Comparison of ENCODE assay signal across 17 cellular contexts in the genomic region with DNA sequence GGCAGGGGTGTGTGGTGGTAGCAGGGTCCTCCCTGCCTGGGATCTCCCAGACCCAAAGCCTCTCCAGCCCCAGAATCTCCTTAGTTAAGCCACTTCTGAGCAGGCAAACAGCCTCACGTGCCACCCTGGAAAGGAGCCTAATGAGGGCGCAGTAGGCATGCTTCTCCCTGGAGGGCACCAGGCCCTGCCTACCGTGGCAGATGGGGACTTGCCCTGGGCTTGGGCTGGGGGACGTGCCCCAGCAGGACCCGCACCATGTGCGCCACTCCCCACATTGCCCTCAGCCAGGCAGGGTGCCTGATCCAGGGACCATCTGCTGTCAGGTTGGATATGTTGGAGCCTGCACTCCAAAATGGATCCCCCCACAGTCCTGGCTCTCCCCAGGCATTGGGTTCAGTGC. TPM values are rescaled to one million over a fixed set of nuclear protein-coding genes. Genes with fewer than 3 reads are reported as not detected.
A peak's percentile ranks its signal among the peaks of the same experiment; 100 is the strongest.
DNase-seq lines count a peak whose midpoint lies in the region; ATAC-seq and TF ChIP-seq lines count a peak whose summit lies in the region.
"Had no signal": no experiment of that assay in that cellular context is flagged by ENCODE, and none has a peak within 500 bp of the region (broad histone marks: within the 10 kb centered on the region; RNA-seq: fewer than 3 reads in every experiment).

No MANE protein-coding gene starts in this region.

- no peak for TF ChIP-seq POLR2A in breast epithelium (IDR thresholded peaks at IDR 0.05)

- H3K9me3 ChIP-seq in right cardiac atrium (ENCODE audit: control insufficient read depth, low read length), result no peaks in the 10 kb centered on the region
- no peaks in the 10 kb centered on the region for H3K9me3 ChIP-seq in breast epithelium

- no peak for TF ChIP-seq CTCF in RWPE1 (conservative IDR thresholded peaks at IDR 0.05; ENCODE audit: low read depth)
- peak; percentile 32 for TF ChIP-seq CTCF in foreskin keratinocyte (conservative IDR thresholded peaks at IDR 0.05)
- no peak for TF ChIP-seq CTCF in breast epithelium (IDR thresholded peaks at IDR 0.05)

- H3K27me3 ChIP-seq in right cardiac atrium (ENCODE audit: control insufficient read depth, insufficient read depth) (no peaks in the 10 kb centered on the region), foreskin keratinocyte (no peaks in the 10 kb centered on the region), breast epithelium (no peaks in the 10 kb centered on the region)

- POLR2A ChIA-PET in RWPE1 (lab: Yijun Ruan, JAX; ENCODE audit: low non-redundant PET), result interaction anchor here (0.6 kb wide), 1 partner anchor 21 kb away, joined by 3 read pairs; no protein-coding TSS in a partner anchor

- H3K36me3 ChIP-seq in breast epithelium, result no peaks in the 10 kb centered on the region

- H3K4me1 ChIP-seq in right cardiac atrium (ENCODE audit: control insufficient read depth, insufficient read depth, low read length), result no peaks in the 10 kb centered on the region
- peaks cover 10% of the 10 kb centered on the region for H3K4me1 ChIP-seq in foreskin keratinocyte
- no peaks in the 10 kb centered on the region for H3K4me1 ChIP-seq in breast epithelium

- CTCF ChIA-PET in RWPE1 (lab: Yijun Ruan, JAX), result interaction anchor here (0.6 kb wide), 1 partner anchor 20 kb away, joined by 3 read pairs; no protein-coding TSS in a partner anchor

- 82% methylated on average over 6 of the region's 6 CpGs for WGBS in right cardiac atrium

- no peak for ATAC-seq in right cardiac atrium
- no peak for ATAC-seq in Right ventricle myocardium superior (ENCODE audit: poor library complexity)
- ATAC-seq in foreskin keratinocyte, result no peak
- ATAC-seq in GM18498 (IDR thresholded peaks at IDR 0.05; ENCODE audit: unreplicated experiment), result no peak
- ATAC-seq: GM23338 had no signal

- intact Hi-C loops in right cardiac atrium (cut with DNase I), result no loop called here
- intact Hi-C loops in Right ventricle myocardium superior (cut with DNase I), result no loop called here
- intact Hi-C loops in breast epithelium (cut with DNase I; ENCODE audit: low total_unique reads), result no loop called here

- H3K4me3 ChIP-seq in right cardiac atrium (ENCODE audit: low read length) (no peak overlapping the region), breast epithelium (no peak overlapping the region)
- H3K4me3 ChIP-seq: BLaER1 treated with 17β-estradiol and CSF1 and Interleukin-3, amounts not matched to agents 10 nM and 100 nM; GM23338 had no signal

- H3K27ac ChIP-seq in right cardiac atrium (ENCODE audit: low read length) (peak overlapping the region; percentile 4), RWPE1 (peak overlapping the region; percentile 80), foreskin keratinocyte (no peak overlapping the region), breast epithelium (no peak overlapping the region)
- H3K27ac ChIP-seq: BLaER1 treated with 17β-estradiol and CSF1 and Interleukin-3, amounts not matched to agents 10 nM and 100 nM had no signal

- peak in 2 of 3 donors; percentile 28 to 43 for DNase-seq in right cardiac atrium
- DNase-seq in Right ventricle myocardium superior, result no peak
- DNase-seq in RWPE1 (ENCODE audit: low spot score), result no peak
- DNase-seq in foreskin keratinocyte, result no peak
- DNase-seq in mesenteric fat pad (ENCODE audit: low spot score), result no peak
- no peak for DNase-seq in SKM-1 (lab: John Stamatoyannopoulos, UW; ENCODE audit: unreplicated experiment)
- DNase-seq in breast epithelium (ENCODE audit: low spot score in 2 of 2), result no peak
- DNase-seq: 8988T, DMS53, KBM-7, NCI-H1092, NCI-H187, NCI-H510A had no signal

RNA-seq across cellular contexts. Expression of gene FAM83G, which starts 14.2 kb away (rescaled TPM):
- total RNA-seq in right cardiac atrium, result 10 to 100 TPM; 27.7 to 40.2 (median 30.3) TPM
- polyA plus RNA-seq in right cardiac atrium, result 18.7 TPM
- 1.9 TPM for total RNA-seq in Right ventricle myocardium superior
- 49.6 and 50.4 TPM in 2 replicates for total RNA-seq in foreskin keratinocyte
- 25.0 and 26.2 TPM in 2 replicates for polyA plus RNA-seq in foreskin keratinocyte
- 8.9 TPM for total RNA-seq in mesenteric fat pad
- total RNA-seq in breast epithelium, result 10 to 100 TPM in 1 of 3 donors, 1 to 10 TPM in 2; 1.8 to 11.0 (median 7.2) TPM

RNA-seq across cellular contexts. Expression of gene SLC5A10, which starts 38.4 kb away (rescaled TPM):
- total RNA-seq in right cardiac atrium, result 1 to 10 TPM in 2 of 4 donors, under 1 TPM in 2; 0.17 to 2.3 (median 1.3) TPM
- polyA plus RNA-seq in right cardiac atrium, result 0.61 TPM
- total RNA-seq in Right ventricle myocardium superior, result not detected
- 0.14 TPM in 1 of 2 replicates, not detected in the other for total RNA-seq in foreskin keratinocyte
- polyA plus RNA-seq in foreskin keratinocyte, result 0.06 TPM in 1 of 2 replicates, not detected in the other
- total RNA-seq in mesenteric fat pad, result not detected
- under 1 TPM in 1 of 3 donors, not detected in 2; 0.29 TPM for total RNA-seq in breast epithelium
- polyA plus RNA-seq: GM23338 had no signal

RNA-seq across cellular contexts. Expression of gene GRAP, which starts 56.4 kb away (rescaled TPM):
- 1 to 10 TPM; 2.8 to 4.1 (median 3.6) TPM for total RNA-seq in right cardiac atrium
- polyA plus RNA-seq in right cardiac atrium, result 2.3 TPM
- total RNA-seq in Right ventricle myocardium superior, result 2.0 TPM
- 0.14 TPM in 2 replicates for total RNA-seq in foreskin keratinocyte
- polyA plus RNA-seq in foreskin keratinocyte, result 0.17 and 0.19 TPM in 2 replicates
- 5.9 TPM for total RNA-seq in mesenteric fat pad
- total RNA-seq in breast epithelium, result 1 to 10 TPM; 1.8 to 9.8 (median 2.2) TPM
- total RNA-seq: MCF 10A had no signal
- polyA plus RNA-seq: GM23338 had no signal

Comparison
In these comparisons a context has a peak if more than half of its experiments do, and no peak if none do; other contexts are left out.
1. DNase-seq: peak in right cardiac atrium (2 of 3); none in Right ventricle myocardium superior (single experiment), RWPE1 (single experiment), foreskin keratinocyte (0 of 2), mesenteric fat pad (single experiment), SKM-1 (single experiment) and breast epithelium (0 of 2).
2. H3K27ac ChIP-seq: peak in right cardiac atrium (single experiment) and RWPE1 (single experiment); none in foreskin keratinocyte (single experiment) and breast epithelium (0 of 2).